Comparison of ENCODE assay signal across 28 cellular contexts in the genomic region with DNA sequence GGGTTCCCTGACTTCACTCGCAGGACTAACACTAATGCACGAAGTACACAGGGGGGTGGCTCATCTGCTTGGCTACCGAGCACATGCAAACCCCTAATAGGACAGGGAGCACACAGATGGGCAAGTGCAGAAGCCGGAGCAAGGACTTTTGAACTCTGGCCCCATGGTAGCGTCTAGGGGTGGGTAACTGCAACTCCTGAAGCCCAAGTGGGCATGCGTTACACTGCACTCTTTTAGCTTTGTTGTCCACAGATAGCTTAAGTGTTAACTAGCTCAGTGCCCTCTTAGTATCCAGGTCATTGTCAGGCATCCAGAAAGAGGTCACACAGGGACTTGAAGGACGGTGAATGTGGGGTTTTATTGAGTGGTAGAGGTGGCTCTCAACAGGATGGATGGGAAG.
"Had no signal": no experiment of that assay in that cellular context is flagged by ENCODE, and none has a peak within 500 bp of the region (broad histone marks: within the 10 kb centered on the region; RNA-seq: fewer than 3 reads in every experiment).

No MANE protein-coding gene starts in this region.

- H3K4me3 ChIP-seq: colonic mucosa, dorsolateral prefrontal cortex, esophagus squamous epithelium, gastrocnemius medialis, heart right ventricle, left lung, lower lobe of right lung, mucosa of descending colon had no signal

- H3K9me3 ChIP-seq: colonic mucosa, esophagus squamous epithelium, gastrocnemius medialis, heart right ventricle, left lung, lower lobe of right lung, mucosa of descending colon had no signal

- H3K27me3 Mint-ChIP-seq: naive B cell had no signal

- ATAC-seq: esophagus mucosa, gastrocnemius medialis, heart right ventricle, left cardiac atrium, left lung, left ventricle myocardium superior, lower lobe of right lung, mucosa of descending colon had no signal

- DNase-seq: colonic mucosa; cortex of kidney; dermis blood vessel endothelial cell; dorsolateral prefrontal cortex; effector CD4-positive, alpha-beta T cell; effector memory CD4-positive, alpha-beta T cell; erythroblast; esophagus squamous epithelium; foreskin fibroblast; foreskin melanocyte; gastrocnemius medialis; glutamatergic neuron; head of caudate nucleus; heart right ventricle; hippocampal formation; left cardiac atrium; left lung; left ventricle myocardium superior; lower lobe of right lung; mesenchymal stem cell; mucosa of descending colon; naive B cell had no signal

- H3K36me3 Mint-ChIP-seq: naive B cell had no signal

- H3K27me3 ChIP-seq: colonic mucosa, dorsolateral prefrontal cortex, esophagus squamous epithelium, gastrocnemius medialis, heart right ventricle, left lung had no signal

- FAIRE-seq: endometrium, islet of Langerhans, keratinocyte had no signal

- H3K27ac ChIP-seq: colonic mucosa, dorsolateral prefrontal cortex, epithelial cell of prostate, esophagus squamous epithelium, gastrocnemius medialis, heart right ventricle, left lung, lower lobe of right lung had no signal

- H3K4me3 Mint-ChIP-seq: mesothelial cell of epicardium had no signal

- H3K9me3 Mint-ChIP-seq: naive B cell had no signal

- H3K36me3 ChIP-seq: colonic mucosa, esophagus squamous epithelium, gastrocnemius medialis, heart right ventricle, left lung, lower lobe of right lung had no signal

- H3K4me1 ChIP-seq: colonic mucosa had no signal

- H3K27ac Mint-ChIP-seq: mesothelial cell of epicardium had no signal
